ENCODE assay signal across 8 cellular contexts in the genomic region with DNA sequence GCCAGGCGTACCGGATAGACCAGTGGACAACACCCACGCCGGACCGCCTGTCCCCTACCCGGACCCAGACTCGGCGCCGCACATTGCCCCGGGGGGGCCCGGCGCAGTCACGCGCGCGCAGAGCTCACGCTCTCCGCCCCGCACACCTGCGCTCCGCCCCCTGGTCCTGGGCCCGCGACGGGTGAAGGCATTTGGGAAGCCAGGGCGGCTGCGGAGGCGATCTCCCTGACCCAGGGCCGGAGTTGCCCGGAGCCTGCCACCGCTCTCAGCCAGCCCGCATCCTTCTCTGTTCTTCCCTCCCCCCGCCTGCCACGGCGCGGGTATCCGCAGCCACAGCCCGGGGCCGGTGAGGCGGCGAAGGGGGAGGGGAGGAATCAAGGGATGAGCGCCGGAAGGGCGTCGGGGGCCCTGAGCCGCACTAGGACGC. TPM values are rescaled to one million over a fixed set of nuclear protein-coding genes. Genes with fewer than 3 reads are reported as not detected.
DNase-seq lines count a peak whose midpoint lies in the region; ATAC-seq and TF ChIP-seq lines count a peak whose summit lies in the region.

No MANE protein-coding gene starts in this region.

- TF ChIP-seq CTCF in mesothelial cell of epicardium (IDR thresholded peaks at IDR 0.05; ENCODE audit: unreplicated experiment) = no peak

- CTCF ChIA-PET in activated CD4-positive, alpha-beta T cell treated with anti-CD3 and anti-CD28 coated beads for 36 hours (lab: Charles Lee) = interaction anchor here (0.5 to 10.7 kb wide), 19 partner anchors 11 to 322 kb away, joined by 3 to 161 read pairs (median 7); a partner anchor contains a TSS

- DNase-seq in ACHN (peak; percentile 6), dermis blood vessel endothelial cell (peak; percentile 10), mesothelial cell of epicardium (ENCODE audit: low spot score in 2 of 2, unreplicated experiment in 2 of 2) (peak in 1 of 2 experiments; percentile 46), NCI-H2107 (lab: John Stamatoyannopoulos, UW) (no peak)
- DNase-seq in activated CD4-positive, alpha-beta T cell treated with anti-CD3 and anti-CD28 coated beads for 36 hours = peak; percentile 70
- peak; percentile 60 to 61 for DNase-seq in stimulated activated naive CD8-positive, alpha-beta T cell treated with anti-CD3 and anti-CD28 coated beads, Interleukin-15, amount 100 ng/mL, for 72 hours

- H3K27me3 Mint-ChIP-seq in activated CD4-positive, alpha-beta T cell treated with anti-CD3 and anti-CD28 coated beads for 36 hours = no peaks in the 10 kb centered on the region
- peaks cover 8% of the 10 kb centered on the region for H3K27me3 Mint-ChIP-seq in mesothelial cell of epicardium (ENCODE audit: low read depth)
- H3K27me3 Mint-ChIP-seq in stimulated activated naive CD8-positive, alpha-beta T cell treated with anti-CD3 and anti-CD28 coated beads, Interleukin-15, amount 100 ng/mL, for 72 hours = no peaks in the 10 kb centered on the region

- intact Hi-C loops in activated CD4-positive, alpha-beta T cell treated with anti-CD3 and anti-CD28 coated beads for 36 hours (cut with DNase I, micrococcal nuclease) = loop anchor here in 1 of 2 experiments (5.0 kb wide), 1 partner anchor 315 kb away; a partner anchor contains a TSS

- POLR2A ChIA-PET in activated CD4-positive, alpha-beta T cell treated with anti-CD3 and anti-CD28 coated beads for 36 hours (lab: Charles Lee) = interaction anchor here (0.5 to 2.8 kb wide), 12 partner anchors 9 to 331 kb away, joined by 3 to 17 read pairs (median 4); a partner anchor contains a TSS

- H3K9me3 Mint-ChIP-seq in activated CD4-positive, alpha-beta T cell treated with anti-CD3 and anti-CD28 coated beads for 36 hours (ENCODE audit: low read depth) = no peaks in the 10 kb centered on the region
- H3K9me3 Mint-ChIP-seq in mesothelial cell of epicardium = no peaks in the 10 kb centered on the region
- H3K9me3 Mint-ChIP-seq in stimulated activated naive CD8-positive, alpha-beta T cell treated with anti-CD3 and anti-CD28 coated beads, Interleukin-15, amount 100 ng/mL, for 72 hours = no peaks in the 10 kb centered on the region

- H3K4me3 Mint-ChIP-seq in activated CD4-positive, alpha-beta T cell treated with anti-CD3 and anti-CD28 coated beads for 36 hours = peak overlapping the region; percentile 92
- H3K4me3 Mint-ChIP-seq in mesothelial cell of epicardium = peak overlapping the region; percentile 89
- peak overlapping the region; percentile 97 to 100 for H3K4me3 Mint-ChIP-seq in stimulated activated naive CD8-positive, alpha-beta T cell treated with anti-CD3 and anti-CD28 coated beads, Interleukin-15, amount 100 ng/mL, for 72 hours

- ATAC-seq in GM19328 (IDR thresholded peaks at IDR 0.05; ENCODE audit: unreplicated experiment) (peak; percentile 23), HG03460 (IDR thresholded peaks at IDR 0.05; ENCODE audit: unreplicated experiment) (peak; percentile 16)
- peak; percentile 46 for ATAC-seq in activated CD4-positive, alpha-beta T cell treated with anti-CD3 and anti-CD28 coated beads for 36 hours
- peak; percentile 70 for ATAC-seq in stimulated activated naive CD8-positive, alpha-beta T cell treated with anti-CD3 and anti-CD28 coated beads, Interleukin-15, amount 100 ng/mL, for 72 hours

- in situ Hi-C loops in ACHN (cut with HindIII; ENCODE audit: low pct_ligation_motif_present, low pct_unique_long_range_greater_than_20kb, low sequenced_read_pairs) = no loop called here

- H3K36me3 Mint-ChIP-seq in activated CD4-positive, alpha-beta T cell treated with anti-CD3 and anti-CD28 coated beads for 36 hours (ENCODE audit: low read depth) = peaks cover 47% of the 10 kb centered on the region
- H3K36me3 Mint-ChIP-seq in mesothelial cell of epicardium = peaks cover 11% of the 10 kb centered on the region

- H3K27ac Mint-ChIP-seq in activated CD4-positive, alpha-beta T cell treated with anti-CD3 and anti-CD28 coated beads for 36 hours = peak overlapping the region; percentile 92
- H3K27ac Mint-ChIP-seq in mesothelial cell of epicardium = no peak overlapping the region
- peak overlapping the region; percentile 93 to 95 for H3K27ac Mint-ChIP-seq in stimulated activated naive CD8-positive, alpha-beta T cell treated with anti-CD3 and anti-CD28 coated beads, Interleukin-15, amount 100 ng/mL, for 72 hours

- H3K4me1 Mint-ChIP-seq in activated CD4-positive, alpha-beta T cell treated with anti-CD3 and anti-CD28 coated beads for 36 hours = peaks cover 50% of the 10 kb centered on the region
- peaks cover 20% of the 10 kb centered on the region for H3K4me1 Mint-ChIP-seq in mesothelial cell of epicardium
- H3K4me1 Mint-ChIP-seq in stimulated activated naive CD8-positive, alpha-beta T cell treated with anti-CD3 and anti-CD28 coated beads, Interleukin-15, amount 100 ng/mL, for 72 hours = peaks cover 58% of the 10 kb centered on the region

RNA-seq across cellular contexts. Expression of a gene that starts 0.5 kb away (rescaled TPM):
- total RNA-seq in activated CD4-positive, alpha-beta T cell treated with anti-CD3 and anti-CD28 coated beads for 36 hours = 10 to 100 TPM; 24.3 to 27.8 TPM
- 3.9 and 9.9 TPM in 2 replicates for total RNA-seq in dermis blood vessel endothelial cell
- total RNA-seq in mesothelial cell of epicardium = 3.9 to 4.6 TPM (median 4.6 TPM) in 3 replicates

RNA-seq across cellular contexts. Expression of a gene that starts 0.6 kb away (rescaled TPM):
- total RNA-seq in activated CD4-positive, alpha-beta T cell treated with anti-CD3 and anti-CD28 coated beads for 36 hours = 10 to 100 TPM; 85.9 to 88.6 TPM
- total RNA-seq in dermis blood vessel endothelial cell (43.7 and 45.0 TPM in 2 replicates), mesothelial cell of epicardium (96.0 to 108 TPM (median 102 TPM) in 3 replicates)

RNA-seq across cellular contexts. Expression of a gene that starts 13.9 kb away (rescaled TPM):
- total RNA-seq in activated CD4-positive, alpha-beta T cell treated with anti-CD3 and anti-CD28 coated beads for 36 hours = 10 to 100 TPM; 28.2 to 32.9 TPM
- total RNA-seq in dermis blood vessel endothelial cell (20.9 and 24.0 TPM in 2 replicates), mesothelial cell of epicardium (48.6 to 52.0 TPM (median 51.5 TPM) in 3 replicates)

RNA-seq across cellular contexts. Expression of a gene that starts 18.5 kb away (rescaled TPM):
- total RNA-seq in activated CD4-positive, alpha-beta T cell treated with anti-CD3 and anti-CD28 coated beads for 36 hours = 100 to 1,000 TPM; 185 to 212 TPM
- total RNA-seq in dermis blood vessel endothelial cell = 42.2 and 91.9 TPM in 2 replicates
- 43.0 to 43.9 TPM (median 43.6 TPM) in 3 replicates for total RNA-seq in mesothelial cell of epicardium

RNA-seq across cellular contexts. Expression of a gene that starts 44.8 kb away (rescaled TPM):
- 1 to 10 TPM; 3.2 TPM for total RNA-seq in activated CD4-positive, alpha-beta T cell treated with anti-CD3 and anti-CD28 coated beads for 36 hours
- total RNA-seq in dermis blood vessel endothelial cell = 46.1 and 65.8 TPM in 2 replicates
- total RNA-seq in mesothelial cell of epicardium = 50.9 to 53.8 TPM (median 51.8 TPM) in 3 replicates

Comparison
In these comparisons a context has a peak if more than half of its experiments do, and no peak if none do; other contexts are left out.
1. ATAC-seq: peak in every context shown above with its lines; median percentile 70 in stimulated activated naive CD8-positive, alpha-beta T cell treated with anti-CD3 and anti-CD28 coated beads, Interleukin-15, amount 100 ng/mL, for 72 hours; 46 in activated CD4-positive, alpha-beta T cell treated with anti-CD3 and anti-CD28 coated beads for 36 hours; 23 in GM19328; 16 in HG03460.